In genomic region chr10:101060951-101061813, GRCh38 we compare ENCODE assay signal across 8 cellular contexts. TPM values are rescaled to one million over a fixed set of nuclear protein-coding genes. Genes with fewer than 3 reads are reported as not detected.
A peak's percentile ranks its signal among the peaks of the same experiment; 100 is the strongest.
DNase-seq lines count a peak whose midpoint lies in the region; ATAC-seq and TF ChIP-seq lines count a peak whose summit lies in the region.

No MANE protein-coding gene starts in this region.

- H4K8ac ChIP-seq in neuronal stem cell (ENCODE audit: low read depth, low read length) = peak overlapping the region; percentile 97

- H3K36me3 ChIP-seq in DND-41 (ENCODE audit: insufficient read depth, low read length) = peaks cover 23% of the 10 kb centered on the region
- no peaks in the 10 kb centered on the region for H3K36me3 ChIP-seq in PC-3 (ENCODE audit: low read depth, low read length)
- peaks cover 0 to 19% of the 10 kb centered on the region in 2 donors for H3K36me3 ChIP-seq in neuronal stem cell (replicated peaks in 1 of 2; ENCODE audit: control insufficient read depth in 2 of 2, insufficient read depth in 2 of 2, low read length in 2 of 2)

- H3K9me3 ChIP-seq in DND-41 (ENCODE audit: insufficient read depth, low read length, severe bottlenecking) = no peaks in the 10 kb centered on the region
- no peaks in the 10 kb centered on the region for H3K9me3 ChIP-seq in PC-3 (ENCODE audit: low read length)
- no peaks in the 10 kb centered on the region for H3K9me3 ChIP-seq in neuronal stem cell (replicated peaks in 1 of 2; ENCODE audit: control insufficient read depth in 2 of 2, insufficient read depth in 1 of 2, low read depth in 1 of 2, low read length in 2 of 2)

- intact Hi-C loops in PC-3 (cut with micrococcal nuclease) = loop anchor here (1.0 kb wide), 1 partner anchor 7 kb away; no protein-coding TSS in a partner anchor

- H3K9ac ChIP-seq in DND-41 (ENCODE audit: low read depth, low read length) = peak overlapping the region; percentile 92
- peak overlapping the region; percentile 97 for H3K9ac ChIP-seq in PC-3 (ENCODE audit: low read length)
- H3K9ac ChIP-seq in neuronal stem cell (ENCODE audit: low read depth, low read length, poor library complexity) = peak overlapping the region; percentile 98

- H3K4me2 ChIP-seq in DND-41 (ENCODE audit: insufficient read depth, low read length) (peak overlapping the region; percentile 77), PC-3 (ENCODE audit: low read length) (peak overlapping the region; percentile 88), neuronal stem cell (ENCODE audit: insufficient read depth, low read length, poor library complexity, severe bottlenecking) (peak overlapping the region; percentile 89)

- peaks cover 48% of the 10 kb centered on the region for H3K79me2 ChIP-seq in DND-41 (ENCODE audit: insufficient read depth, low read length)
- H3K79me2 ChIP-seq in PC-3 (ENCODE audit: low read length) = peaks cover 71% of the 10 kb centered on the region

- H2AFZ ChIP-seq in DND-41 (ENCODE audit: low read depth, low read length) = peak overlapping the region; percentile 97
- H2AFZ ChIP-seq in PC-3 (ENCODE audit: low read length) = peak overlapping the region; percentile 88
- peak overlapping the region; percentile 100 for H2AFZ ChIP-seq in neuronal stem cell (ENCODE audit: low read length)

- H3F3A ChIP-seq in PC-3 (ENCODE audit: low read length, unreplicated experiment) = no peaks in the 10 kb centered on the region

- H3K14ac ChIP-seq in neuronal stem cell (ENCODE audit: low read length) = no peak overlapping the region

- H3K4me3 ChIP-seq in DND-41 (ENCODE audit: low read depth in 1 of 2, low read length in 2 of 2) = peak overlapping the region; percentile 67 to 71
- peak overlapping the region; percentile 87 for H3K4me3 ChIP-seq in PC-3 (ENCODE audit: low read length)
- peak overlapping the region; percentile 62 to 92 for H3K4me3 ChIP-seq in foreskin fibroblast (ENCODE audit: low read depth in 1 of 2, low read length in 2 of 2)
- peak overlapping the region; percentile 89 to 98 for H3K4me3 ChIP-seq in neuronal stem cell (ENCODE audit: low read length in 2 of 2)

- ATAC-seq in DND-41 (ENCODE audit: insufficient read depth, low read depth) (peak; percentile 72), GM21526 (IDR thresholded peaks at IDR 0.05; ENCODE audit: low FRiP score, unreplicated experiment) (peak; percentile 40), PC-3 (peak; percentile 65)

- no peaks in the 10 kb centered on the region for H3K9me2 ChIP-seq in PC-3 (replicated peaks; ENCODE audit: low read length)

- H2AK5ac ChIP-seq in neuronal stem cell (ENCODE audit: low read depth, low read length) = peak overlapping the region; percentile 92

- no peaks in the 10 kb centered on the region for H3K27me3 ChIP-seq in DND-41 (ENCODE audit: insufficient read depth, low read length, poor library complexity)
- no peaks in the 10 kb centered on the region for H3K27me3 ChIP-seq in PC-3 (ENCODE audit: low read length)
- peaks cover 16 to 38% (median 25%) of the 10 kb centered on the region in 3 experiments for H3K27me3 ChIP-seq in neuronal stem cell (ENCODE audit: control insufficient read depth in 3 of 3, insufficient read depth in 3 of 3, low read depth in 1 of 3, low read length in 3 of 3)

- DNase-seq in DND-41 (peak; percentile 96), HuH-7.5 (ENCODE audit: low spot score) (peak; percentile 90), PC-3 (peak; percentile 90), foreskin fibroblast (peak; percentile 91 to 98), neuronal stem cell (ENCODE audit: low spot score) (peak; percentile 97)
- DNase-seq in activated effector memory CD4-positive, alpha-beta T cell treated with anti-CD3 and anti-CD28 coated beads, Interleukin-2, amount 50 U/mL, for 16 hours = peak; percentile 96

- no TSS peak for BruUV-seq in PC-3 (replicated peaks; lab: Mats Ljungman, UMichigan)

- no peaks in the 10 kb centered on the region for H3K79me1 ChIP-seq in neuronal stem cell (ENCODE audit: low read depth, low read length)

- H3K18ac ChIP-seq in neuronal stem cell (ENCODE audit: low read length) = peak overlapping the region; percentile 100

- peak overlapping the region; percentile 97 for H3K4ac ChIP-seq in neuronal stem cell (ENCODE audit: low read length)

- no CpG with 5 or more reads among the region's 76 CpGs for WGBS in neuronal stem cell (ENCODE audit: extremely low coverage in 2 of 2, insufficient read length in 2 of 2, insufficient replicate concordance in 1 of 2), 2 donors

- H4K91ac ChIP-seq in neuronal stem cell (ENCODE audit: low read depth, low read length, poor library complexity) = peak overlapping the region; percentile 99

- H2BK15ac ChIP-seq in neuronal stem cell (ENCODE audit: low read length) = peak overlapping the region; percentile 93

- TF ChIP-seq CTCF in DND-41 (IDR thresholded peaks at IDR 0.05; ENCODE audit: borderline replicate concordance, extremely low read depth, low read length, poor library complexity, severe bottlenecking) (peak; percentile 2), PC-3 (conservative IDR thresholded peaks at IDR 0.05; ENCODE audit: low read depth, low read length) (no peak), foreskin fibroblast (IDR thresholded peaks at IDR 0.05; ENCODE audit: low read depth, low read length) (no peak)

- peak overlapping the region; percentile 89 for H3K23ac ChIP-seq in neuronal stem cell (ENCODE audit: low read depth, low read length, poor library complexity)

- H3K4me1 ChIP-seq in DND-41 (ENCODE audit: insufficient read depth, low read length) = peaks cover 60% of the 10 kb centered on the region
- peaks cover 44% of the 10 kb centered on the region for H3K4me1 ChIP-seq in PC-3 (ENCODE audit: insufficient read depth, low read length)
- peaks cover 25 to 34% of the 10 kb centered on the region in 2 donors for H3K4me1 ChIP-seq in neuronal stem cell (ENCODE audit: control insufficient read depth in 2 of 2, insufficient read depth in 1 of 2, low read depth in 1 of 2, low read length in 2 of 2)

- peak overlapping the region; percentile 98 for H2BK5ac ChIP-seq in neuronal stem cell (ENCODE audit: low read length)

- peak overlapping the region; percentile 99 for H3K27ac ChIP-seq in DND-41 (ENCODE audit: low read length)
- peak overlapping the region; percentile 85 for H3K27ac ChIP-seq in PC-3 (ENCODE audit: low read length)
- H3K27ac ChIP-seq in neuronal stem cell (replicated peaks; ENCODE audit: low read length) = peak overlapping the region; percentile 92
- H3K27ac ChIP-seq in temporal lobe (ENCODE audit: low read depth, low read length) = peak overlapping the region; percentile 74

- H4K20me1 ChIP-seq in DND-41 (ENCODE audit: insufficient read depth, low read length) (peaks cover 24% of the 10 kb centered on the region), PC-3 (ENCODE audit: low read length) (no peaks in the 10 kb centered on the region)

- CTCF ChIA-PET in PC-3 (lab: Charles Lee) = interaction anchor here (0.6 to 1.9 kb wide), 5 partner anchors 11 to 970 kb away, joined by 3 to 10 read pairs (median 7); no protein-coding TSS in a partner anchor

- peak overlapping the region; percentile 94 for H2BK12ac ChIP-seq in neuronal stem cell (ENCODE audit: low read length)

- POLR2A ChIA-PET in PC-3 (lab: Charles Lee; ENCODE audit: unreplicated experiment) = interaction anchor here (0.6 to 0.7 kb wide), 3 partner anchors 10 to 46 kb away, joined by 3 to 11 read pairs (median 11); no protein-coding TSS in a partner anchor

- peak overlapping the region; percentile 95 for H2BK120ac ChIP-seq in neuronal stem cell (ENCODE audit: low read depth, low read length)

RNA-seq across cellular contexts. Expression of gene KAZALD1, which starts 0.6 kb away (rescaled TPM):
- total RNA-seq in PC-3 (2014; rRNA removed) (24.9 and 25.1 TPM in 2 replicates), temporal lobe (0.25 TPM)
- polyA plus RNA-seq in neuronal stem cell (2013, experiment 1 of 2) = 3.0 TPM
- polyA plus RNA-seq in neuronal stem cell (2013, experiment 2 of 2) = 2.4 TPM

RNA-seq across cellular contexts. Expression of gene SFXN3, which starts 30.1 kb away (rescaled TPM):
- total RNA-seq in PC-3 (2014; rRNA removed) (46.7 and 63.7 TPM in 2 replicates), temporal lobe (45.2 TPM)
- 0.06 TPM for polyA plus RNA-seq in neuronal stem cell (2013, experiment 1 of 2)
- 0.11 TPM for polyA plus RNA-seq in neuronal stem cell (2013, experiment 2 of 2)

RNA-seq across cellular contexts. Expression of gene PDZD7, which starts 30.3 kb away (rescaled TPM):
- total RNA-seq in PC-3 (2014; rRNA removed) (2.5 and 2.8 TPM in 2 replicates), temporal lobe (3.2 TPM)
- polyA plus RNA-seq in neuronal stem cell (2013, experiment 1 of 2) = 0.29 TPM
- polyA plus RNA-seq in neuronal stem cell (2013, experiment 2 of 2) = 0.33 TPM

Comparison
In these comparisons a context has a peak if more than half of its experiments do, and no peak if none do; other contexts are left out.
1. Peak in every context shown above with its lines: DNase-seq, ATAC-seq, H3K4me3 ChIP-seq and H3K27ac ChIP-seq.
2. RNA of gene KAZALD1, which starts 0.6 kb away (total RNA-seq): 24.9 to 25.1 TPM in PC-3; 0.25 TPM in temporal lobe (single experiment); every median in the first group is over 10 times any median in the second.